Comparison of ENCODE assay signal across 1 cellular context in genomic region chr2:32627441-32627900, GRCh38.
TF ChIP-seq lines count a peak whose summit lies in the region.

No MANE protein-coding gene starts in this region.

TF ChIP-seq in GM12878, 131 proteins besides CTCF, POLR2A, EP300 and RAD21 (continued from another document and continues in another):
- TF ChIP-seq E2F4 (IDR thresholded peaks at IDR 0.05; ENCODE audit: low read depth, low read length): no peak
- no peak for TF ChIP-seq ZBTB33 (IDR thresholded peaks at IDR 0.05)
- TF ChIP-seq IKZF2 (IDR thresholded peaks at IDR 0.05): peak in 1 of 2 experiments; percentile 12; a peak in 1 of 4 replicates
- no peak for TF ChIP-seq PRDM15 (CRISPR knock-in tag; IDR thresholded peaks at IDR 0.05)
- no peak for TF ChIP-seq JUND (IDR thresholded peaks at IDR 0.05; ENCODE audit: low read depth, low read length)
- no peak for TF ChIP-seq E2F8 (IDR thresholded peaks at IDR 0.05; ENCODE audit: low read depth, partially characterized antibody)
- 0 out of 2 replicates have a peak, but pooled peaks have one; percentile 25 for TF ChIP-seq MTA2 (IDR thresholded peaks at IDR 0.05; ENCODE audit: low read depth)
- no peak for TF ChIP-seq MEF2B (IDR thresholded peaks at IDR 0.05; ENCODE audit: partially characterized antibody, poor library complexity, severe bottlenecking)
- no peak for TF ChIP-seq ZNF592 (IDR thresholded peaks at IDR 0.05)
- 0 out of 2 replicates have a peak, but pooled peaks have one; percentile 4 for TF ChIP-seq RUNX3 (IDR thresholded peaks at IDR 0.05; ENCODE audit: low read length)
- no peak for TF ChIP-seq BCL3 (IDR thresholded peaks at IDR 0.05; ENCODE audit: borderline replicate concordance, insufficient read depth, low read depth, low read length, poor library complexity, severe bottlenecking)
- no peak for TF ChIP-seq MEF2A (IDR thresholded peaks at IDR 0.05; ENCODE audit: insufficient read depth, low read depth, low read length)
- TF ChIP-seq SPI1 (IDR thresholded peaks at IDR 0.05; ENCODE audit: borderline replicate concordance, insufficient read depth, low read depth, low read length): no peak
- no peak for TF ChIP-seq SREBF2 (IDR thresholded peaks at IDR 0.05; ENCODE audit: low read length)
- TF ChIP-seq MTA3 (IDR thresholded peaks at IDR 0.05; ENCODE audit: borderline replicate concordance, low read length): no peak
- TF ChIP-seq SMARCA5 (IDR thresholded peaks at IDR 0.05): no peak
- TF ChIP-seq REST (IDR thresholded peaks at IDR 0.05; ENCODE audit: low read depth, low read length): no peak
- no peak for TF ChIP-seq PML (IDR thresholded peaks at IDR 0.05; ENCODE audit: low read length)
- TF ChIP-seq ATF3 (IDR thresholded peaks at IDR 0.05; ENCODE audit: borderline replicate concordance, extremely low read depth, low read depth, low read length): no peak
- no peak for TF ChIP-seq NR2C2 (IDR thresholded peaks at IDR 0.05; ENCODE audit: borderline replicate concordance, control insufficient read depth, insufficient read length, low read depth)
- no peak for TF ChIP-seq HDGF (IDR thresholded peaks at IDR 0.05)
- no peak for TF ChIP-seq ZBTB40 (IDR thresholded peaks at IDR 0.05; ENCODE audit: borderline replicate concordance)
- TF ChIP-seq ZNF207 (IDR thresholded peaks at IDR 0.05; ENCODE audit: borderline replicate concordance): peak; percentile 23; the same call in 1 of the 2 replicates
- no peak; the same call in 1 of the 2 replicates for TF ChIP-seq IKZF1 (conservative IDR thresholded peaks at IDR 0.05)
- TF ChIP-seq EGR1 (IDR thresholded peaks at IDR 0.05; ENCODE audit: borderline replicate concordance in 1 of 2, low read depth in 2 of 2, low read length in 2 of 2): no peak
- TF ChIP-seq ESRRA (IDR thresholded peaks at IDR 0.05; ENCODE audit: low read length): no peak
- no peak for TF ChIP-seq BMI1 (IDR thresholded peaks at IDR 0.05; ENCODE audit: borderline replicate concordance)
- 0 out of 2 replicates have a peak, but pooled peaks have one; percentile 32 for TF ChIP-seq IRF4 (IDR thresholded peaks at IDR 0.05; ENCODE audit: low read depth, low read length)
- no peak for TF ChIP-seq MAX (IDR thresholded peaks at IDR 0.05; ENCODE audit: low read depth, low read length)
